ENCODE assay signal across 16 cellular contexts in the genomic region with DNA sequence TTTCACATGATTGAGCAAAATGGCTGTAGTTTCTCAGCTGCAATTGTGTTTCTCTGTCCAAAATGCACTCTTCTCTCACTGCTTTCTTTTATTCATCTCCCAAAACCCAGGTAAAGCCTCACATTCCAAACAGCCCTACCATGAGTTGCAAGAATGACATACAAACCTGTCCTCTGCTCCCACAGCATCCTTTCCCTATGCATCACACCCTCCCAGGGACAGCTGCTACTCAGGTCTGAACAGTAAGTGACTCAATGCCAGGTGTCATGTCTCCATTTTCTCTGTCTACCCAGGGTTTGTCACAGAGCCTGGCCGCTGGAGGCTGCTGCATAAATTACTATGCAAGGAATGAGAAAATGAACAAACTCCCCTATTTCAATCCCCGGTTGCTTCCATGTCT.
DNase-seq lines count a peak whose midpoint lies in the region; ATAC-seq and TF ChIP-seq lines count a peak whose summit lies in the region.
"Had no signal": no experiment of that assay in that cellular context is flagged by ENCODE, and none has a peak within 500 bp of the region (broad histone marks: within the 10 kb centered on the region; RNA-seq: fewer than 3 reads in every experiment).

No MANE protein-coding gene starts in this region.

- H3K4me1 Mint-ChIP-seq in GM23338 = peaks cover 2% of the 10 kb centered on the region; the same call in 1 of the 3 replicates
- H3K4me1 Mint-ChIP-seq: B cell had no signal

- peak overlapping the region; percentile 51 for H3K27ac Mint-ChIP-seq in GM23338
- H3K27ac Mint-ChIP-seq: B cell; CD4-positive, alpha-beta T cell; HFFc6 had no signal

- peaks cover 10% of the 10 kb centered on the region for H3K36me3 Mint-ChIP-seq in GM23338 (ENCODE audit: low read depth)

- peaks cover 3% of the 10 kb centered on the region; the same call in 1 of the 2 replicates for H3K9me2 ChIP-seq in GM23338 (ENCODE audit: insufficient read depth)

- H3K27me3 ChIP-seq in GM23338 (ENCODE audit: insufficient read depth) (no peaks in the 10 kb centered on the region), osteoblast (ENCODE audit: insufficient read depth, low read length) (no peaks in the 10 kb centered on the region)

- no peaks in the 10 kb centered on the region for H3K79me2 ChIP-seq in GM23338 (replicated peaks; ENCODE audit: insufficient read depth)
- H3K79me2 ChIP-seq in osteoblast (ENCODE audit: insufficient read depth, low read length) = no peaks in the 10 kb centered on the region

- H3K27ac ChIP-seq in GM23338 (ENCODE audit: low read depth) (no peak overlapping the region), osteoblast (ENCODE audit: low read depth, low read length) (no peak overlapping the region)
- H3K27ac ChIP-seq: HL-60 had no signal

- no peak for ATAC-seq in GM23338
- no peak for ATAC-seq in HG02981 (IDR thresholded peaks at IDR 0.05; ENCODE audit: unreplicated experiment)

- TF ChIP-seq CTCF in GM23338 (conservative IDR thresholded peaks at IDR 0.05; ENCODE audit: low read depth in 2 of 2) (no peak), osteoblast (IDR thresholded peaks at IDR 0.05; ENCODE audit: extremely low read depth, low read depth, low read length) (no peak)

- peaks cover 17% of the 10 kb centered on the region for H3K9me3 Mint-ChIP-seq in GM23338

- H3K36me3 ChIP-seq in GM23338 (ENCODE audit: insufficient read depth) (no peaks in the 10 kb centered on the region), osteoblast (ENCODE audit: insufficient read depth, low read length) (no peaks in the 10 kb centered on the region)

- H3K4me1 ChIP-seq in GM23338 (ENCODE audit: insufficient read depth) = no peaks in the 10 kb centered on the region
- no peaks in the 10 kb centered on the region for H3K4me1 ChIP-seq in osteoblast (ENCODE audit: insufficient read depth, low read length)

- H3K9me3 ChIP-seq in osteoblast (ENCODE audit: low read depth, low read length) = peaks cover 2% of the 10 kb centered on the region

- no peak overlapping the region for H2AFZ ChIP-seq in GM23338
- H2AFZ ChIP-seq in osteoblast (ENCODE audit: low read length) = no peak overlapping the region

- H3K4me3 Mint-ChIP-seq in GM23338 = no peak overlapping the region
- H3K4me3 Mint-ChIP-seq: B cell; CD4-positive, alpha-beta T cell; HFFc6 had no signal

- H3K4me3 ChIP-seq in GM23338 = no peak overlapping the region
- no peak overlapping the region for H3K4me3 ChIP-seq in osteoblast (ENCODE audit: insufficient read depth, low read length)

- H3K27me3 Mint-ChIP-seq in GM23338 (ENCODE audit: insufficient read depth, low read depth, poor library complexity) = no peaks in the 10 kb centered on the region
- H3K27me3 Mint-ChIP-seq: B cell had no signal

- H3F3A ChIP-seq in GM23338 (replicated peaks; ENCODE audit: low read depth) = no peaks in the 10 kb centered on the region

- H4K20me1 ChIP-seq in GM23338 (replicated peaks; ENCODE audit: insufficient read depth) (no peaks in the 10 kb centered on the region; the same call in 1 of the 2 replicates), osteoblast (ENCODE audit: insufficient read depth, low read length) (no peaks in the 10 kb centered on the region)

- DNase-seq in GM23338 (ENCODE audit: low spot score) (no peak), HT1080 (ENCODE audit: low read depth) (peak; percentile 15), RKO (ENCODE audit: low spot score) (peak; percentile 18), osteoblast (ENCODE audit: insufficient read length, low spot score, missing footprints) (peak; percentile 41), SKM-1 (lab: John Stamatoyannopoulos, UW; ENCODE audit: unreplicated experiment) (no peak), NCI-H1436 treated with DMSO at 0.1 percent for 48 hours (lab: John Stamatoyannopoulos, UW) (no peak)
- DNase-seq: C1 segment of cervical spinal cord; Calu3; CD4-positive, alpha-beta T cell; DMS 273 treated with DMSO at 0.1 percent for 48 hours; HCEC 1CT; HFFc6; IMR-90 had no signal

- H3K4me2 ChIP-seq in GM23338 = no peak overlapping the region
- no peak overlapping the region for H3K4me2 ChIP-seq in osteoblast (ENCODE audit: insufficient read depth, low read length)

TF ChIP-seq in GM23338, 12 proteins besides CTCF, POLR2A, EP300 and RAD21 (continues in another document):
- TF ChIP-seq, protein P1, sequence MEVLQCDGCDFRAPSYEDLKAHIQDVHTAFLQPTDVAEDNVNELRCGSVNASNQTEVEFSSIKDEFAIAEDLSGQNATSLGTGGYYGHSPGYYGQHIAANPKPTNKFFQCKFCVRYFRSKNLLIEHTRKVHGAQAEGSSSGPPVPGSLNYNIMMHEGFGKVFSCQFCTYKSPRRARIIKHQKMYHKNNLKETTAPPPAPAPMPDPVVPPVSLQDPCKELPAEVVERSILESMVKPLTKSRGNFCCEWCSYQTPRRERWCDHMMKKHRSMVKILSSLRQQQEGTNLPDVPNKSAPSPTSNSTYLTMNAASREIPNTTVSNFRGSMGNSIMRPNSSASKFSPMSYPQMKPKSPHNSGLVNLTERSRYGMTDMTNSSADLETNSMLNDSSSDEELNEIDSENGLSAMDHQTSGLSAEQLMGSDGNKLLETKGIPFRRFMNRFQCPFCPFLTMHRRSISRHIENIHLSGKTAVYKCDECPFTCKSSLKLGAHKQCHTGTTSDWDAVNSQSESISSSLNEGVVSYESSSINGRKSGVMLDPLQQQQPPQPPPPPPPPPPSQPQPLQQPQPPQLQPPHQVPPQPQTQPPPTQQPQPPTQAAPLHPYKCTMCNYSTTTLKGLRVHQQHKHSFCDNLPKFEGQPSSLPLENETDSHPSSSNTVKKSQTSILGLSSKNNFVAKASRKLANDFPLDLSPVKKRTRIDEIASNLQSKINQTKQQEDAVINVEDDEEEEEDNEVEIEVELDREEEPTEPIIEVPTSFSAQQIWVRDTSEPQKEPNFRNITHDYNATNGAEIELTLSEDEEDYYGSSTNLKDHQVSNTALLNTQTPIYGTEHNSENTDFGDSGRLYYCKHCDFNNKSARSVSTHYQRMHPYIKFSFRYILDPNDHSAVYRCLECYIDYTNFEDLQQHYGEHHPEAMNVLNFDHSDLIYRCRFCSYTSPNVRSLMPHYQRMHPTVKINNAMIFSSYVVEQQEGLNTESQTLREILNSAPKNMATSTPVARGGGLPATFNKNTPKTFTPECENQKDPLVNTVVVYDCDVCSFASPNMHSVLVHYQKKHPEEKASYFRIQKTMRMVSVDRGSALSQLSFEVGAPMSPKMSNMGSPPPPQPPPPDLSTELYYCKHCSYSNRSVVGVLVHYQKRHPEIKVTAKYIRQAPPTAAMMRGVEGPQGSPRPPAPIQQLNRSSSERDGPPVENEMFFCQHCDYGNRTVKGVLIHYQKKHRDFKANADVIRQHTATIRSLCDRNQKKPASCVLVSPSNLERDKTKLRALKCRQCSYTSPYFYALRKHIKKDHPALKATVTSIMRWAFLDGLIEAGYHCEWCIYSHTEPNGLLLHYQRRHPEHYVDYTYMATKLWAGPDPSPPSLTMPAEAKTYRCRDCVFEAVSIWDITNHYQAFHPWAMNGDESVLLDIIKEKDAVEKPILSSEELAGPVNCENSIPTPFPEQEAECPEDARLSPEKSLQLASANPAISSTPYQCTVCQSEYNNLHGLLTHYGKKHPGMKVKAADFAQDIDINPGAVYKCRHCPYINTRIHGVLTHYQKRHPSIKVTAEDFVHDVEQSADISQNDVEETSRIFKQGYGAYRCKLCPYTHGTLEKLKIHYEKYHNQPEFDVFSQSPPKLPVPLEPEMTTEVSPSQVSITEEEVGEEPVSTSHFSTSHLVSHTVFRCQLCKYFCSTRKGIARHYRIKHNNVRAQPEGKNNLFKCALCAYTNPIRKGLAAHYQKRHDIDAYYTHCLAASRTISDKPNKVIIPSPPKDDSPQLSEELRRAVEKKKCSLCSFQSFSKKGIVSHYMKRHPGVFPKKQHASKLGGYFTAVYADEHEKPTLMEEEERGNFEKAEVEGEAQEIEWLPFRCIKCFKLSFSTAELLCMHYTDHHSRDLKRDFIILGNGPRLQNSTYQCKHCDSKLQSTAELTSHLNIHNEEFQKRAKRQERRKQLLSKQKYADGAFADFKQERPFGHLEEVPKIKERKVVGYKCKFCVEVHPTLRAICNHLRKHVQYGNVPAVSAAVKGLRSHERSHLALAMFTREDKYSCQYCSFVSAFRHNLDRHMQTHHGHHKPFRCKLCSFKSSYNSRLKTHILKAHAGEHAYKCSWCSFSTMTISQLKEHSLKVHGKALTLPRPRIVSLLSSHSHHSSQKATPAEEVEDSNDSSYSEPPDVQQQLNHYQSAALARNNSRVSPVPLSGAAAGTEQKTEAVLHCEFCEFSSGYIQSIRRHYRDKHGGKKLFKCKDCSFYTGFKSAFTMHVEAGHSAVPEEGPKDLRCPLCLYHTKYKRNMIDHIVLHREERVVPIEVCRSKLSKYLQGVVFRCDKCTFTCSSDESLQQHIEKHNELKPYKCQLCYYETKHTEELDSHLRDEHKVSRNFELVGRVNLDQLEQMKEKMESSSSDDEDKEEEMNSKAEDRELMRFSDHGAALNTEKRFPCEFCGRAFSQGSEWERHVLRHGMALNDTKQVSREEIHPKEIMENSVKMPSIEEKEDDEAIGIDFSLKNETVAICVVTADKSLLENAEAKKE (CRISPR knock-in tag; IDR thresholded peaks at IDR 0.05) = no peak
- no peak for TF ChIP-seq NANOG (IDR thresholded peaks at IDR 0.05; ENCODE audit: borderline replicate concordance)
- TF ChIP-seq POLR2AphosphoS5 (IDR thresholded peaks at IDR 0.05; ENCODE audit: low read depth) = no peak
- TF ChIP-seq, protein P2, sequence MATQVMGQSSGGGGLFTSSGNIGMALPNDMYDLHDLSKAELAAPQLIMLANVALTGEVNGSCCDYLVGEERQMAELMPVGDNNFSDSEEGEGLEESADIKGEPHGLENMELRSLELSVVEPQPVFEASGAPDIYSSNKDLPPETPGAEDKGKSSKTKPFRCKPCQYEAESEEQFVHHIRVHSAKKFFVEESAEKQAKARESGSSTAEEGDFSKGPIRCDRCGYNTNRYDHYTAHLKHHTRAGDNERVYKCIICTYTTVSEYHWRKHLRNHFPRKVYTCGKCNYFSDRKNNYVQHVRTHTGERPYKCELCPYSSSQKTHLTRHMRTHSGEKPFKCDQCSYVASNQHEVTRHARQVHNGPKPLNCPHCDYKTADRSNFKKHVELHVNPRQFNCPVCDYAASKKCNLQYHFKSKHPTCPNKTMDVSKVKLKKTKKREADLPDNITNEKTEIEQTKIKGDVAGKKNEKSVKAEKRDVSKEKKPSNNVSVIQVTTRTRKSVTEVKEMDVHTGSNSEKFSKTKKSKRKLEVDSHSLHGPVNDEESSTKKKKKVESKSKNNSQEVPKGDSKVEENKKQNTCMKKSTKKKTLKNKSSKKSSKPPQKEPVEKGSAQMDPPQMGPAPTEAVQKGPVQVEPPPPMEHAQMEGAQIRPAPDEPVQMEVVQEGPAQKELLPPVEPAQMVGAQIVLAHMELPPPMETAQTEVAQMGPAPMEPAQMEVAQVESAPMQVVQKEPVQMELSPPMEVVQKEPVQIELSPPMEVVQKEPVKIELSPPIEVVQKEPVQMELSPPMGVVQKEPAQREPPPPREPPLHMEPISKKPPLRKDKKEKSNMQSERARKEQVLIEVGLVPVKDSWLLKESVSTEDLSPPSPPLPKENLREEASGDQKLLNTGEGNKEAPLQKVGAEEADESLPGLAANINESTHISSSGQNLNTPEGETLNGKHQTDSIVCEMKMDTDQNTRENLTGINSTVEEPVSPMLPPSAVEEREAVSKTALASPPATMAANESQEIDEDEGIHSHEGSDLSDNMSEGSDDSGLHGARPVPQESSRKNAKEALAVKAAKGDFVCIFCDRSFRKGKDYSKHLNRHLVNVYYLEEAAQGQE (IDR thresholded peaks at IDR 0.05; ENCODE audit: unreplicated experiment) = no peak

Comparison
In these comparisons a context has a peak if more than half of its experiments do, and no peak if none do; other contexts are left out.
1. DNase-seq: peak in HT1080 (single experiment), RKO (single experiment) and osteoblast (single experiment); none in GM23338 (single experiment), SKM-1 (single experiment) and NCI-H1436 treated with DMSO at 0.1 percent for 48 hours (single experiment).